16 cellular contexts compared by ENCODE assay signal in genomic region chr5:137866541-137867388, GRCh38. TPM values are rescaled to one million over a fixed set of nuclear protein-coding genes. Genes with fewer than 3 reads are reported as not detected.
DNase-seq lines count a peak whose midpoint lies in the region; ATAC-seq, FAIRE-seq and TF ChIP-seq lines count a peak whose summit lies in the region.
"Had no signal": no experiment of that assay in that cellular context is flagged by ENCODE, and none has a peak within 500 bp of the region (broad histone marks: within the 10 kb centered on the region; RNA-seq: fewer than 3 reads in every experiment).

No MANE protein-coding gene starts in this region.

- no peaks in the 10 kb centered on the region for H3K27me3 ChIP-seq in HCT116 (ENCODE audit: insufficient read depth, low read length)
- H3K27me3 ChIP-seq in Loucy (ENCODE audit: insufficient read depth, low read length, poor library complexity, severe bottlenecking): no peaks in the 10 kb centered on the region
- no peaks in the 10 kb centered on the region for H3K27me3 ChIP-seq in H1 (replicated peaks in 1 of 4; ENCODE audit: control insufficient read depth in 3 of 4, extremely low read depth in 1 of 4, insufficient read depth in 3 of 4, low read length in 3 of 4)
- no peaks in the 10 kb centered on the region for H3K27me3 ChIP-seq in gastrocnemius medialis
- no peaks in the 10 kb centered on the region for H3K27me3 ChIP-seq in MM.1S (replicated peaks; ENCODE audit: insufficient read depth, low read length)

- no peaks in the 10 kb centered on the region for H4K20me1 ChIP-seq in HCT116 (ENCODE audit: insufficient read depth)
- no peaks in the 10 kb centered on the region for H4K20me1 ChIP-seq in Loucy (ENCODE audit: insufficient read depth, low read length, poor library complexity, severe bottlenecking)
- no peaks in the 10 kb centered on the region for H4K20me1 ChIP-seq in H1 (replicated peaks in 1 of 2; ENCODE audit: control insufficient read depth in 1 of 2, insufficient read depth in 2 of 2, low read length in 2 of 2)
- no peaks in the 10 kb centered on the region for H4K20me1 ChIP-seq in MM.1S (ENCODE audit: insufficient read depth, low read length)

- H3K4me1 ChIP-seq in HCT116 (ENCODE audit: control insufficient read depth in 1 of 2, insufficient read depth in 2 of 2, low read length in 2 of 2) (no peaks in the 10 kb centered on the region), Loucy (ENCODE audit: insufficient read depth, low read length, poor library complexity, severe bottlenecking) (peaks cover 18% of the 10 kb centered on the region), H1 (replicated peaks in 1 of 4; ENCODE audit: control insufficient read depth in 3 of 4, insufficient read depth in 4 of 4, low read length in 3 of 4) (no peaks in the 10 kb centered on the region; a peak in 1 of 7 replicates), gastrocnemius medialis (peaks cover 24 to 32% of the 10 kb centered on the region in 2 donors), MM.1S (ENCODE audit: low read length) (no peaks in the 10 kb centered on the region)
- H3K4me1 ChIP-seq: Caco-2 had no signal

- H3K4me3 Mint-ChIP-seq in T-helper 17 cell: no peak overlapping the region
- H3K4me3 Mint-ChIP-seq: CD14-positive monocyte; CD8-positive, alpha-beta T cell had no signal

- H3K27me3 Mint-ChIP-seq in T-helper 17 cell: peaks cover 9% of the 10 kb centered on the region

- H2BK12ac ChIP-seq in H1 (ENCODE audit: low read depth, low read length): no peak overlapping the region

- H3K36me3 Mint-ChIP-seq in T-helper 17 cell (ENCODE audit: low read depth): no peaks in the 10 kb centered on the region
- H3K36me3 Mint-ChIP-seq: CD14-positive monocyte; CD8-positive, alpha-beta T cell had no signal

- H3K9ac ChIP-seq in HCT116 (ENCODE audit: low read length) (no peak overlapping the region), Loucy (ENCODE audit: low read depth, low read length, poor library complexity, severe bottlenecking) (no peak overlapping the region), H1 (replicated peaks in 1 of 4; ENCODE audit: extremely low read depth in 1 of 4, low read depth in 3 of 4, low read length in 3 of 4) (no peak overlapping the region), MM.1S (ENCODE audit: low read length) (no peak overlapping the region)

- H3K56ac ChIP-seq in H1 (replicated peaks; ENCODE audit: insufficient read length, low read depth, low read length): no peak overlapping the region

- no peak overlapping the region for H3K23ac ChIP-seq in H1 (ENCODE audit: insufficient read length)

- no peak overlapping the region for H3K27ac Mint-ChIP-seq in T-helper 17 cell
- H3K27ac Mint-ChIP-seq: CD14-positive monocyte; CD8-positive, alpha-beta T cell had no signal

- DNase-seq in HCT116 (ENCODE audit: low read depth, low spot score) (no peak), H1 (ENCODE audit: low read depth in 1 of 2, low spot score in 2 of 2) (no peak), gastrocnemius medialis (no peak), MM.1S (no peak), T-helper 17 cell (no peak)
- no peak for DNase-seq in stimulated activated CD4-positive, alpha-beta T cell treated with anti-CD3 and anti-CD28 coated beads, Interleukin-4, amount 100 ng/mL, for 24 hours
- DNase-seq: Caco-2; CD8-positive, alpha-beta T cell; DND-41; GDM1 had no signal

- ATAC-seq in HCT116 (no peak), gastrocnemius medialis (no peak), T-helper 17 cell (no peak), HG03135 (IDR thresholded peaks at IDR 0.05; ENCODE audit: unreplicated experiment) (no peak)
- ATAC-seq: CD8-positive, alpha-beta T cell had no signal

- peaks cover 6% of the 10 kb centered on the region for H3K4me1 Mint-ChIP-seq in T-helper 17 cell
- H3K4me1 Mint-ChIP-seq: CD14-positive monocyte had no signal

- H3K9me2 ChIP-seq in HCT116 (ENCODE audit: insufficient read depth) (no peaks in the 10 kb centered on the region), Loucy (replicated peaks; ENCODE audit: low read depth, low read length) (no peaks in the 10 kb centered on the region), MM.1S (replicated peaks; ENCODE audit: insufficient read depth, low read length) (no peaks in the 10 kb centered on the region)

- H2AK5ac ChIP-seq in H1 (ENCODE audit: low read depth, low read length): no peak overlapping the region

- no peak overlapping the region for H2BK20ac ChIP-seq in H1 (ENCODE audit: low read length)

- H3K27ac ChIP-seq in HCT116 (ENCODE audit: low read depth, low read length): no peak overlapping the region
- no peak overlapping the region for H3K27ac ChIP-seq in H1 (ENCODE audit: low read depth, low read length)
- H3K27ac ChIP-seq in gastrocnemius medialis: peak overlapping the region; percentile 87 to 97 (median 90)
- H3K27ac ChIP-seq in MM.1S (ENCODE audit: low read length): no peak overlapping the region

- H2BK120ac ChIP-seq in H1 (replicated peaks; ENCODE audit: low read depth, low read length): no peak overlapping the region

- TF ChIP-seq RAD21 in HCT116 (IDR thresholded peaks at IDR 0.05; ENCODE audit: low read depth) (no peak), H1 (IDR thresholded peaks at IDR 0.05 in 1 of 2, conservative IDR thresholded peaks at IDR 0.05 in 1 of 2; ENCODE audit: low read depth in 2 of 2, low read length in 2 of 2) (no peak)

- no peak overlapping the region for H3K14ac ChIP-seq in H1 (ENCODE audit: insufficient read length)

- intact Hi-C loops in HCT116 (cut with micrococcal nuclease) (no loop called here), gastrocnemius medialis (cut with DNase I; ENCODE audit: low total_unique reads) (loop anchor here (1.0 kb wide), 1 partner anchor 27 kb away; no protein-coding TSS in a partner anchor)

- H3K36me3 ChIP-seq in HCT116 (ENCODE audit: control insufficient read depth in 1 of 2, insufficient read depth in 2 of 2, low read length in 2 of 2): no peaks in the 10 kb centered on the region
- H3K36me3 ChIP-seq in Loucy (ENCODE audit: insufficient read depth, low read length): no peaks in the 10 kb centered on the region
- H3K36me3 ChIP-seq in H1 (ENCODE audit: control insufficient read depth in 2 of 4, insufficient read depth in 4 of 4, low read length in 3 of 4): no peaks in the 10 kb centered on the region
- no peaks in the 10 kb centered on the region for H3K36me3 ChIP-seq in gastrocnemius medialis
- no peaks in the 10 kb centered on the region for H3K36me3 ChIP-seq in MM.1S (replicated peaks; ENCODE audit: insufficient read depth, low read length)

- CTCF ChIA-PET in HCT116 (lab: Charles Lee) (interaction anchor here (0.9 kb wide), 1 partner anchor 88 kb away, joined by 3 read pairs; no protein-coding TSS in a partner anchor), H1 (lab: Charles Lee; ENCODE audit: partially characterized antibody) (interaction anchor here (0.8 to 1.1 kb wide), 2 partner anchors 13 to 58 kb away, joined by 3 read pairs; no protein-coding TSS in a partner anchor)

- no peak overlapping the region for H4K91ac ChIP-seq in H1 (replicated peaks; ENCODE audit: insufficient read length, low read length)

- H2AFZ ChIP-seq in HCT116 (ENCODE audit: low read depth, low read length, poor library complexity, severe bottlenecking): peak overlapping the region; percentile 40
- no peak overlapping the region for H2AFZ ChIP-seq in Loucy (ENCODE audit: low read length)
- no peak overlapping the region for H2AFZ ChIP-seq in H1 (ENCODE audit: low read length)
- no peak overlapping the region for H2AFZ ChIP-seq in MM.1S (ENCODE audit: low read length)

- no peak for TF ChIP-seq POLR2A in HCT116 (IDR thresholded peaks at IDR 0.05; ENCODE audit: borderline replicate concordance, extremely low read depth, insufficient read depth, insufficient read length)
- TF ChIP-seq POLR2A in H1 (IDR thresholded peaks at IDR 0.05; ENCODE audit: control extremely low read depth in 1 of 2, low read depth in 2 of 2, low read length in 2 of 2): no peak
- no peak for TF ChIP-seq POLR2A in gastrocnemius medialis (IDR thresholded peaks at IDR 0.05)

- BruUV-seq in HCT116 (replicated peaks; lab: Mats Ljungman, UMichigan): no TSS peak

- no peaks in the 10 kb centered on the region for H3K23me2 ChIP-seq in H1 (ENCODE audit: low read depth, low read length)

- no peak overlapping the region for H3K4ac ChIP-seq in H1 (replicated peaks; ENCODE audit: insufficient read length, low read depth, low read length)

- in situ Hi-C loops in gastrocnemius medialis (cut with MboI; ENCODE audit: low sequenced_read_pairs in 4 of 4): no loop called here

- H3K79me1 ChIP-seq in H1 (ENCODE audit: low read depth, low read length): no peaks in the 10 kb centered on the region

- no peak for FAIRE-seq in H1 (lab: Jason Lieb, UNC)

- no peak overlapping the region for H4K8ac ChIP-seq in H1 (ENCODE audit: extremely low read depth, insufficient read depth, low read length)

- no peak for TF ChIP-seq EP300 in H1 (IDR thresholded peaks at IDR 0.05; ENCODE audit: borderline replicate concordance in 1 of 2, low read depth in 2 of 2, low read length in 2 of 2)

- H3K9me3 ChIP-seq in HCT116 (ENCODE audit: control insufficient read depth in 1 of 2, insufficient read depth in 1 of 2, low read depth in 1 of 2, low read length in 2 of 2): no peaks in the 10 kb centered on the region
- no peaks in the 10 kb centered on the region for H3K9me3 ChIP-seq in Loucy (ENCODE audit: insufficient read depth, low read depth, low read length)
- no peaks in the 10 kb centered on the region for H3K9me3 ChIP-seq in H1 (ENCODE audit: insufficient read depth in 2 of 2, low read depth in 1 of 2, low read length in 1 of 2)
- H3K9me3 ChIP-seq in gastrocnemius medialis: no peaks in the 10 kb centered on the region
- no peaks in the 10 kb centered on the region for H3K9me3 ChIP-seq in MM.1S (replicated peaks; ENCODE audit: insufficient read depth, low read length)
- H3K9me3 ChIP-seq in T-helper 17 cell (ENCODE audit: control insufficient read depth, low read length, poor library complexity, severe bottlenecking): no peaks in the 10 kb centered on the region
- H3K9me3 ChIP-seq: Caco-2 had no signal

- H3K4me3 ChIP-seq in HCT116 (replicated peaks in 1 of 2; ENCODE audit: low read depth in 1 of 2, low read length in 2 of 2) (no peak overlapping the region), Loucy (ENCODE audit: low read length, poor library complexity, severe bottlenecking) (no peak overlapping the region), H1 (ENCODE audit: extremely low read depth in 1 of 4, insufficient read depth in 2 of 4, low read depth in 3 of 4, low read length in 4 of 4) (no peak overlapping the region), gastrocnemius medialis (peak overlapping the region; percentile 48 to 68 (median 54)), MM.1S (ENCODE audit: low read length) (no peak overlapping the region)

- H3K4me2 ChIP-seq in HCT116 (ENCODE audit: low read length) (no peak overlapping the region), Loucy (ENCODE audit: low read depth, low read length, poor library complexity, severe bottlenecking) (peak overlapping the region; percentile 3), H1 (ENCODE audit: insufficient read depth in 1 of 2, low read depth in 2 of 2, low read length in 2 of 2) (no peak overlapping the region), MM.1S (ENCODE audit: low read depth, low read length) (no peak overlapping the region)

- H3K79me2 ChIP-seq in HCT116 (ENCODE audit: insufficient read depth, low read length): no peaks in the 10 kb centered on the region
- H3K79me2 ChIP-seq in Loucy (ENCODE audit: insufficient read depth, low read length): no peaks in the 10 kb centered on the region
- H3K79me2 ChIP-seq in H1 (ENCODE audit: control insufficient read depth in 1 of 2, insufficient read depth in 2 of 2, low read length in 2 of 2): no peaks in the 10 kb centered on the region
- H3K79me2 ChIP-seq in MM.1S (ENCODE audit: low read length): no peaks in the 10 kb centered on the region

- TF ChIP-seq CTCF in HCT116 (IDR thresholded peaks at IDR 0.05 in 2 of 3, conservative IDR thresholded peaks at IDR 0.05 in 1 of 3; ENCODE audit: borderline replicate concordance in 1 of 3, insufficient read depth in 1 of 3, low read depth in 2 of 3, low read length in 2 of 3) (no peak), Loucy (conservative IDR thresholded peaks at IDR 0.05; ENCODE audit: low read length) (no peak), H1 (IDR thresholded peaks at IDR 0.05; ENCODE audit: control extremely low read depth in 1 of 3, insufficient read depth in 1 of 3, low read depth in 1 of 3, low read length in 3 of 3) (no peak), gastrocnemius medialis (IDR thresholded peaks at IDR 0.05 in 4 of 5, conservative IDR thresholded peaks at IDR 0.05 in 1 of 5) (no peak), MM.1S (IDR thresholded peaks at IDR 0.05; ENCODE audit: low read length) (no peak)

- POLR2A ChIA-PET in HCT116 (lab: Charles Lee): no interaction called here
- POLR2A ChIA-PET in H1 (lab: Charles Lee; ENCODE audit: partially characterized antibody): no interaction called here

- RAD21 ChIA-PET in HCT116 (lab: Charles Lee; ENCODE audit: low non-redundant PET in 1 of 2, low total read pairs in 2 of 2, uncharacterized antibody in 2 of 2, unreplicated experiment in 2 of 2): no interaction called here

- H3F3A ChIP-seq in Loucy (ENCODE audit: low read depth) (0 out of 2 replicates have a peak, but pooled peaks cover 3% of the 10 kb centered on the region), MM.1S (ENCODE audit: insufficient read depth, low read length) (no peaks in the 10 kb centered on the region)

- 90% methylated on average over 4 of the region's 4 CpGs; no CpG with 5 or more reads in 1 of the 2 experiments for WGBS in H1 (ENCODE audit: extremely low coverage in 1 of 2, insufficient coverage in 1 of 2, insufficient read length in 1 of 2, insufficient replicate concordance in 2 of 2, low coverage in 1 of 2, low lambda C conversion rate in 2 of 2, missing lambda C conversion rate in 1 of 2), 2 experiments

- H2BK15ac ChIP-seq in H1 (ENCODE audit: low read length): no peak overlapping the region

- no peak overlapping the region for H3K18ac ChIP-seq in H1 (ENCODE audit: extremely low read depth, low read length)

- no peak overlapping the region for H2BK5ac ChIP-seq in H1 (ENCODE audit: low read depth, low read length)

- H4K5ac ChIP-seq in H1 (ENCODE audit: insufficient read length, low read depth, low read length): no peak overlapping the region

RNA-seq across cellular contexts. Expression of gene MYOT, which starts 0.9 kb away (rescaled TPM):
- not detected for total RNA-seq in HCT116 (2021; ENCODE audit: unreplicated experiment)
- polyA plus RNA-seq in HCT116 (2012): 0.03 TPM in 1 of 2 replicates, not detected in the other
- not detected in 2 replicates for total RNA-seq in H1 (2021; fragmentation: NEBNext Ultra II Directional; extraction: Animal tissue kit (Norgen Biotek cat#: 25700))
- polyA plus RNA-seq in H1 (2011; rRNA removed): not detected in 2 replicates
- not detected for polyA plus RNA-seq in H1 (2011; cell fraction: cytosol; rRNA removed)
- polyA plus RNA-seq in H1 (2011; cell fraction: nucleus; rRNA removed): not detected
- polyA plus RNA-seq in H1 (2012, experiment 1 of 2): not detected in 4 replicates
- polyA plus RNA-seq in H1 (2012, experiment 2 of 2): not detected
- not detected for polyA plus RNA-seq in H1 (2013, experiment 1 of 2)
- not detected for polyA plus RNA-seq in H1 (2013, experiment 2 of 2)
- polyA minus RNA-seq in H1 (2011; rRNA and poly(A)+ RNA removed): not detected in 2 replicates
- polyA minus RNA-seq in H1 (2011; cell fraction: cytosol; rRNA and poly(A)+ RNA removed): not detected
- polyA minus RNA-seq in H1 (2011; cell fraction: nucleus; rRNA and poly(A)+ RNA removed): not detected
- 100 to 1,000 TPM in 3 of 4 donors, 10 to 100 TPM in 1; 99.0 to 801 (median 294) TPM for total RNA-seq in gastrocnemius medialis
- total RNA-seq in T-helper 17 cell: not detected
- total RNA-seq: A673; Caco-2; CD8-positive, alpha-beta T cell; HT1080 had no signal
- polyA plus RNA-seq: BJ, CD14-positive monocyte had no signal

RNA-seq across cellular contexts. Expression of gene PKD2L2, which starts 22.5 kb away (rescaled TPM):
- total RNA-seq in HCT116 (2021; ENCODE audit: unreplicated experiment) (not detected), gastrocnemius medialis (1 to 10 TPM in 1 of 4 donors, under 1 TPM in 2, not detected in 1; 0.70 to 4.8 (median 0.94) TPM), T-helper 17 cell (not detected)
- not detected in 2 replicates for polyA plus RNA-seq in HCT116 (2012)
- not detected in 2 replicates for total RNA-seq in H1 (2021; fragmentation: NEBNext Ultra II Directional; extraction: Animal tissue kit (Norgen Biotek cat#: 25700))
- polyA plus RNA-seq in H1 (2011; rRNA removed): not detected in 2 replicates
- polyA plus RNA-seq in H1 (2011; cell fraction: cytosol; rRNA removed): not detected
- not detected for polyA plus RNA-seq in H1 (2011; cell fraction: nucleus; rRNA removed)
- not detected in 4 replicates for polyA plus RNA-seq in H1 (2012, experiment 1 of 2)
- polyA plus RNA-seq in H1 (2012, experiment 2 of 2): not detected
- polyA plus RNA-seq in H1 (2013, experiment 1 of 2): 0.06 TPM
- not detected for polyA plus RNA-seq in H1 (2013, experiment 2 of 2)
- polyA minus RNA-seq in H1 (2011; rRNA and poly(A)+ RNA removed): not detected in 2 replicates
- polyA minus RNA-seq in H1 (2011; cell fraction: cytosol; rRNA and poly(A)+ RNA removed): not detected
- not detected for polyA minus RNA-seq in H1 (2011; cell fraction: nucleus; rRNA and poly(A)+ RNA removed)
- total RNA-seq: A673; Caco-2; CD8-positive, alpha-beta T cell; HT1080 had no signal
- polyA plus RNA-seq: BJ had no signal

Comparison
In these comparisons a context has a peak if more than half of its experiments do, and no peak if none do; other contexts are left out.
1. H3K27ac ChIP-seq: peak in gastrocnemius medialis (4 of 4); none in HCT116 (single experiment), H1 (single experiment) and MM.1S (single experiment).
2. H3K4me3 ChIP-seq: peak in gastrocnemius medialis (4 of 4); none in HCT116 (0 of 2), Loucy (single experiment), H1 (0 of 4) and MM.1S (single experiment).
3. RNA of gene MYOT, which starts 0.9 kb away (total RNA-seq): 99.0 to 801 TPM in gastrocnemius medialis; not detected in HCT116 (single experiment), not detected in H1 and not detected in T-helper 17 cell; every median in the first group is over 10 times any median in the second.